9 cellular contexts compared by ENCODE assay signal in the genomic region with DNA sequence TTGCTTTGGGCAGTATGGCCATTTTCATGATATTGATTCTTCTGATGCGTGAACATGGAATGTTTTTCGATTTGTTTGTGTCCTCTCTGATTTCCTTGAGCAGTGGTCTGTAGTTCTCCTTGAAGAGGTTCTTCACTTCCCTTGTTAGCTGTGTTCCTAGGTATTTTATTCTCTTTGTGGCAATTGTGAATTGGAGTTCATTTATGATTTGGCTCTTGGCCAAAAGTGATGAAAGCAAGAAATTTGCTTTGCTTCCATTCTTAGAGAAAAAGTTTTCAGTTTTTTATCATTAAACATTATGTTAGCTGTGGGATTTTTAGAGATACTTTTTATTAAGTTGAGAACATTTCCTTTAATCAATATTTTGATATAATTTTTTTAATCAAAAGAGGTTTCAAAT.
"Had no signal": no experiment of that assay in that cellular context is flagged by ENCODE, and none has a peak within 500 bp of the region (broad histone marks: within the 10 kb centered on the region; RNA-seq: fewer than 3 reads in every experiment).

No MANE protein-coding gene starts in this region.

- H3K27ac Mint-ChIP-seq: GM23338, H9 had no signal

- ATAC-seq: GM23338 had no signal

- H3K4me3 ChIP-seq: GM23338 had no signal

- H3K4me1 Mint-ChIP-seq: GM23338, H9 had no signal

- DNase-seq: H9, HCEC 1CT, IMR-90, KBM-7 had no signal

- H3K4me3 Mint-ChIP-seq: GM23338, H9 had no signal

- H3K27ac ChIP-seq: KMS-11 had no signal

- FAIRE-seq: H1, H54, HTR-8/SVneo had no signal
